8 cellular contexts compared by ENCODE assay signal in genomic region chr16:6081320-6081976, GRCh38.
DNase-seq lines count a peak whose midpoint lies in the region; ATAC-seq and TF ChIP-seq lines count a peak whose summit lies in the region.

No MANE protein-coding gene starts in this region.

- no peaks in the 10 kb centered on the region for H3K36me3 Mint-ChIP-seq in neural crest cell (ENCODE audit: low read depth)

- H3K4me3 ChIP-seq in GM06990 (replicated peaks; ENCODE audit: low read depth, low read length), result no peak overlapping the region

- no peak overlapping the region for H3K4me3 Mint-ChIP-seq in neural crest cell

- ATAC-seq in GM19395 (IDR thresholded peaks at IDR 0.05; ENCODE audit: unreplicated experiment), result no peak
- no peak for ATAC-seq in HG02973 (IDR thresholded peaks at IDR 0.05; ENCODE audit: unreplicated experiment)

- in situ Hi-C loops in ACHN (cut with HindIII; ENCODE audit: low pct_ligation_motif_present, low pct_unique_long_range_greater_than_20kb, low sequenced_read_pairs), result no loop called here

- no peak overlapping the region for H3K27ac Mint-ChIP-seq in neural crest cell (ENCODE audit: unreplicated experiment)

- no peaks in the 10 kb centered on the region for H3K4me1 Mint-ChIP-seq in neural crest cell

- H3K36me3 ChIP-seq in GM06990 (ENCODE audit: control insufficient read depth, insufficient read depth, low read length), result no peaks in the 10 kb centered on the region

- TF ChIP-seq CTCF in GM06990 (IDR thresholded peaks at IDR 0.05; ENCODE audit: insufficient read depth, low read length, poor library complexity, severe bottlenecking) (peak; percentile 42), neural crest cell (conservative IDR thresholded peaks at IDR 0.05) (peak; percentile 81)

- H3K9me3 Mint-ChIP-seq in neural crest cell, result peaks cover 2% of the 10 kb centered on the region

- intact Hi-C loops in posterior vena cava (cut with DNase I), result no loop called here

- peaks cover 29% of the 10 kb centered on the region for H3K27me3 Mint-ChIP-seq in neural crest cell (ENCODE audit: low read depth)

- peak; percentile 50 for DNase-seq in ACHN
- no peak for DNase-seq in GM06990 (ENCODE audit: extremely low read depth, insufficient read length)
- peak; percentile 12 for DNase-seq in NCI-H748 treated with DMSO at 0.1 percent for 48 hours (lab: John Stamatoyannopoulos, UW)
- DNase-seq in cerebellar nuclear complex (lab: John Stamatoyannopoulos, UW), result peak; percentile 2 to 22
- peak; percentile 48 for DNase-seq in neural crest cell (ENCODE audit: low read depth, low spot score)
- DNase-seq in posterior vena cava (ENCODE audit: low spot score), result no peak

- H3K27me3 ChIP-seq in GM06990 (replicated peaks; ENCODE audit: control insufficient read depth, insufficient read depth, low read length), result no peaks in the 10 kb centered on the region

Comparison
In these comparisons a context has a peak if more than half of its experiments do, and no peak if none do; other contexts are left out.
1. DNase-seq: peak in ACHN (single experiment), NCI-H748 treated with DMSO at 0.1 percent for 48 hours (single experiment), cerebellar nuclear complex (2 of 2) and neural crest cell (single experiment); none in GM06990 (single experiment) and posterior vena cava (single experiment).